Comparison of ENCODE assay signal across 8 cellular contexts in the genomic region with DNA sequence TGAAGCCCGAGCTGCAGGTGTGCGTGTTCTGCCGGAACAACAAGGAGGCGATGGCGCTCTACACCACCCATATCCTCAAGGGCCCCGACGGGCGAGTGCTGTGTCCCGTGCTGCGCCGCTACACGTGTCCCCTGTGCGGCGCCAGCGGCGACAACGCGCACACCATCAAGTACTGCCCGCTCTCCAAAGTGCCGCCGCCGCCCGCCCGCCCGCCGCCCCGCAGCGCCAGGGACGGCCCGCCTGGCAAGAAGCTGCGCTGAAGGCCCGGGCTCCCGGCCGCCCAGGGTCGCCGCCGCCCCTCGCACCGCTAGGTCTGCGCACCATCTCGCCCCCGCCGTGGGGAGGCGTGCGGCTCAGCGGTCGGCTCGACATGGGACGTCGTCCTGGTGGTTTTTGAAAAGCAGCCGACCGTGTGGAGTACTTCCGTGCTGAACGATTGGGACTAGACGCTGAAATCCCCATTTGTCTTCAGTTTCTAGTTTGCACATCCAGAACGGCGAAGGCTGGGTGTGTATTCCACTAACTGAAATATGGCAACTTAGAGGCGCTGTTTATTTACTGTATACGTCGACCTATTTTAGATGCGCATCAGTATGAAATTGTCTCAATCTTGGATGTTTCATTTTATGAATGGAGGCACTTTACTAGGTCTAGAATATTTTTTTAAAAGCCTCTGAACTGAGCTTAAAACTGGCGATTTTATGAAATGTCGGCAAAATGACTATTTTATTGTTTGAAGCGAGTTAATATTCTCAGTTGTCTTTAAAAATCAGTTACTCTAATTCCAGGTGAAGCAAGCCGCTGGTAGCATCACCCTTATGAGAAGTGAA. TPM values are rescaled to one million over a fixed set of nuclear protein-coding genes. Genes with fewer than 3 reads are reported as not detected.
DNase-seq lines count a peak whose midpoint lies in the region; ATAC-seq and TF ChIP-seq lines count a peak whose summit lies in the region.

No MANE protein-coding gene starts in this region.

- H3K4me1 ChIP-seq in heart left ventricle (peaks cover 0 to 42% (median 17%) of the 10 kb centered on the region in 12 donors), gastrocnemius medialis (peaks cover 28 to 32% of the 10 kb centered on the region in 2 donors)

- H3K27me3 ChIP-seq in heart left ventricle, result peaks cover 0 to 5% (median 0%) of the 10 kb centered on the region in 9 donors
- no peaks in the 10 kb centered on the region for H3K27me3 ChIP-seq in gastrocnemius medialis

- H3K4me3 ChIP-seq in heart left ventricle (peak overlapping the region; percentile 16 to 86 (median 64)), gastrocnemius medialis (peak overlapping the region; percentile 40 to 63 (median 52))

- H3K27ac ChIP-seq in heart left ventricle, result peak overlapping the region in 2 of 12 donors; percentile 34 to 84
- H3K27ac ChIP-seq in gastrocnemius medialis, result peak overlapping the region; percentile 66 to 83 (median 75)

- peak; percentile 42 for ATAC-seq in GM19452 (IDR thresholded peaks at IDR 0.05; ENCODE audit: unreplicated experiment)
- peak; percentile 45 for ATAC-seq in HG03469 (IDR thresholded peaks at IDR 0.05; ENCODE audit: unreplicated experiment)
- ATAC-seq in heart left ventricle, result peak in 2 of 4 donors; percentile 15 to 41
- ATAC-seq in gastrocnemius medialis, result peak; percentile 55 to 57

- TF ChIP-seq CTCF in heart left ventricle (IDR thresholded peaks at IDR 0.05) (peak in 2 of 12 donors; percentile 12 to 14), gastrocnemius medialis (IDR thresholded peaks at IDR 0.05 in 4 of 5, conservative IDR thresholded peaks at IDR 0.05 in 1 of 5) (peak in 1 of 5 experiments; percentile 10)

- no peaks in the 10 kb centered on the region for H3K9me3 ChIP-seq in heart left ventricle
- no peaks in the 10 kb centered on the region for H3K9me3 ChIP-seq in gastrocnemius medialis

- DNase-seq in DMS53 (lab: John Stamatoyannopoulos, UW) (peak; percentile 92), RPMI8226 (peak; percentile 82), heart left ventricle (peak; percentile 24 to 70 (median 53)), gastrocnemius medialis (peak; percentile 59 to 65), NCI-H226 (no peak)
- peak in 3 of 4 experiments; percentile 6 to 14 (median 8) for DNase-seq in activated naive CD4-positive, alpha-beta T cell (lab: John Stamatoyannopoulos, UW)

- peaks cover 0 to 39% (median 34%) of the 10 kb centered on the region in 9 donors for H3K36me3 ChIP-seq in heart left ventricle
- H3K36me3 ChIP-seq in gastrocnemius medialis, result peaks cover 0 to 21% of the 10 kb centered on the region in 2 donors

- no peak for TF ChIP-seq POLR2A in heart left ventricle (IDR thresholded peaks at IDR 0.05)
- TF ChIP-seq POLR2A in gastrocnemius medialis (IDR thresholded peaks at IDR 0.05), result peak in 1 of 2 donors; percentile 36

- in situ Hi-C loops in gastrocnemius medialis (cut with MboI; ENCODE audit: low sequenced_read_pairs in 4 of 4), result no loop called here

- 7 to 27% (median 13%) methylated on average over 21 to 65 of the region's 65 CpGs for WGBS in heart left ventricle, 4 donors

- intact Hi-C loops in heart left ventricle (cut with DNase I), result loop anchor here in 1 of 10 donors (5.0 kb wide), 1 partner anchor 47 kb away; no protein-coding TSS in a partner anchor
- intact Hi-C loops in gastrocnemius medialis (cut with DNase I; ENCODE audit: low total_unique reads), result loop anchor here (2.0 to 5.0 kb wide), 3 partner anchors 42 to 82 kb away; no protein-coding TSS in a partner anchor

RNA-seq across cellular contexts. Expression of gene NANOS1, which starts 1.1 kb away (rescaled TPM):
- 10 to 100 TPM in 4 of 9 donors, 1 to 10 TPM in 5; 3.3 to 35.5 (median 8.8) TPM for total RNA-seq in heart left ventricle
- polyA plus RNA-seq in heart left ventricle, result 10 to 100 TPM in 1 of 2 donors, 1 to 10 TPM in 1; 7.1 to 41.4 TPM
- 10 to 100 TPM; 10.5 to 25.2 (median 17.4) TPM for total RNA-seq in gastrocnemius medialis

RNA-seq across cellular contexts. Expression of gene EIF3A, which starts 50.0 kb away (rescaled TPM):
- 100 to 1,000 TPM in 6 of 9 donors, 10 to 100 TPM in 3; 80.3 to 143 (median 110) TPM for total RNA-seq in heart left ventricle
- polyA plus RNA-seq in heart left ventricle, result 10 to 100 TPM; 41.9 to 92.2 TPM
- 100 to 1,000 TPM; 136 to 240 (median 191) TPM for total RNA-seq in gastrocnemius medialis
